Comparison of ENCODE assay signal across 21 cellular contexts in the genomic region with DNA sequence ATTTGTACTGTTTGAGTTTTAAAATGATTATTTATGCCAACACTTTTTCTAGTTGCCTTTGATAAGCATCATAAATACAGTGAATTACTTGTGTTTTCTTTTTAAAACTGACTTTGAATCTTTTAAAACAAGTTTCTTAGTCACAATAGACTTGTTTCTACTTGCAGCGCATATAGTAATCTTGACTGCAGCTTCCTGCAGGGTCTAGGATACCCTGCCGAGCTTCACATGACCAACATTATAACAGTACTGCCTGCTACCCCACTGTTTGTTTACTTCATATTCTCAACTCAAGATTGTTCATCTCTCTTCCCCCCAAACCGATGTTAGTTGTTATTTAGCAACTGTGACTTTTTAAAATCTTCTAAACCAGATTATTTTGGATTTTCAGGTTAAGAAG.
DNase-seq lines count a peak whose midpoint lies in the region; ATAC-seq, FAIRE-seq and TF ChIP-seq lines count a peak whose summit lies in the region.
"Had no signal": no experiment of that assay in that cellular context is flagged by ENCODE, and none has a peak within 500 bp of the region (broad histone marks: within the 10 kb centered on the region; RNA-seq: fewer than 3 reads in every experiment).

No MANE protein-coding gene starts in this region.

- TF ChIP-seq EP300 in H1 (IDR thresholded peaks at IDR 0.05; ENCODE audit: borderline replicate concordance in 1 of 2, low read depth in 2 of 2, low read length in 2 of 2) = no peak

- H3K9me3 ChIP-seq in HUES48 (ENCODE audit: control insufficient read depth, insufficient read depth, low read length) = no peaks in the 10 kb centered on the region
- no peaks in the 10 kb centered on the region for H3K9me3 ChIP-seq in H1 (ENCODE audit: insufficient read depth in 2 of 2, low read depth in 1 of 2, low read length in 1 of 2)
- H3K9me3 ChIP-seq: SK-N-SH had no signal

- no peak overlapping the region for H4K8ac ChIP-seq in H1 (ENCODE audit: extremely low read depth, insufficient read depth, low read length)

- H2BK120ac ChIP-seq in H1 (replicated peaks; ENCODE audit: low read depth, low read length) = no peak overlapping the region

- H4K20me1 ChIP-seq in H1 (replicated peaks in 1 of 2; ENCODE audit: control insufficient read depth in 1 of 2, insufficient read depth in 2 of 2, low read length in 2 of 2) = no peaks in the 10 kb centered on the region

- H3K27ac Mint-ChIP-seq in stimulated activated naive CD8-positive, alpha-beta T cell treated with anti-CD3 and anti-CD28 coated beads, Interleukin-15, amount 100 ng/mL, for 72 hours = no peak overlapping the region
- H3K27ac Mint-ChIP-seq: IgD-negative memory B cell had no signal

- no peaks in the 10 kb centered on the region for H3K36me3 ChIP-seq in HUES48 (ENCODE audit: control insufficient read depth, insufficient read depth, low read length)
- no peaks in the 10 kb centered on the region for H3K36me3 ChIP-seq in H1 (ENCODE audit: control insufficient read depth in 2 of 4, insufficient read depth in 4 of 4, low read length in 3 of 4)

- no peak for ATAC-seq in GM18517 (IDR thresholded peaks at IDR 0.05; ENCODE audit: unreplicated experiment)
- ATAC-seq in stimulated activated naive CD8-positive, alpha-beta T cell treated with anti-CD3 and anti-CD28 coated beads, Interleukin-15, amount 100 ng/mL, for 72 hours = no peak

- no peak overlapping the region for H3K23ac ChIP-seq in H1 (ENCODE audit: insufficient read length)

- no peak overlapping the region for H2BK20ac ChIP-seq in H1 (ENCODE audit: low read length)

- H3K4me2 ChIP-seq in H1 (ENCODE audit: insufficient read depth in 1 of 2, low read depth in 2 of 2, low read length in 2 of 2) = peak overlapping the region; percentile 12 to 32; a peak in 3 of 4 replicates
- H3K4me2 ChIP-seq: KMS-11, SK-N-SH had no signal

- no peak overlapping the region for H2AK5ac ChIP-seq in H1 (ENCODE audit: low read depth, low read length)

- H3K9ac ChIP-seq in HUES48 (ENCODE audit: low read depth, low read length) (peak overlapping the region; percentile 25; the same call in 1 of the 2 replicates), H1 (replicated peaks in 1 of 4; ENCODE audit: extremely low read depth in 1 of 4, low read depth in 3 of 4, low read length in 3 of 4) (no peak overlapping the region)
- H3K9ac ChIP-seq: KMS-11, SK-N-SH had no signal

- H3K18ac ChIP-seq in H1 (ENCODE audit: extremely low read depth, low read length) = no peak overlapping the region; the same call in 1 of the 2 replicates

- H3K4me3 Mint-ChIP-seq in stimulated activated naive CD8-positive, alpha-beta T cell treated with anti-CD3 and anti-CD28 coated beads, Interleukin-15, amount 100 ng/mL, for 72 hours = no peak overlapping the region
- H3K4me3 Mint-ChIP-seq: IgD-negative memory B cell had no signal

- no peaks in the 10 kb centered on the region for H3K9me3 Mint-ChIP-seq in stimulated activated naive CD8-positive, alpha-beta T cell treated with anti-CD3 and anti-CD28 coated beads, Interleukin-15, amount 100 ng/mL, for 72 hours

- POLR2A ChIA-PET in H1 (lab: Charles Lee; ENCODE audit: partially characterized antibody) = interaction anchor here (0.8 kb wide), 1 partner anchor 10 kb away, joined by 3 read pairs; no protein-coding TSS in a partner anchor

- H3K4me1 Mint-ChIP-seq in stimulated activated naive CD8-positive, alpha-beta T cell treated with anti-CD3 and anti-CD28 coated beads, Interleukin-15, amount 100 ng/mL, for 72 hours = no peaks in the 10 kb centered on the region
- H3K4me1 Mint-ChIP-seq: IgD-negative memory B cell had no signal

- no peak overlapping the region for H2BK12ac ChIP-seq in H1 (ENCODE audit: low read depth, low read length)

- 43% methylated on average over 3 of the region's 3 CpGs; no CpG with 5 or more reads in 1 of the 2 experiments for WGBS in H1 (ENCODE audit: extremely low coverage in 1 of 2, insufficient coverage in 1 of 2, insufficient read length in 1 of 2, insufficient replicate concordance in 2 of 2, low coverage in 1 of 2, low lambda C conversion rate in 2 of 2, missing lambda C conversion rate in 1 of 2), 2 experiments

- no peak for TF ChIP-seq RAD21 in H1 (IDR thresholded peaks at IDR 0.05 in 1 of 2, conservative IDR thresholded peaks at IDR 0.05 in 1 of 2; ENCODE audit: low read depth in 2 of 2, low read length in 2 of 2)

- no peak overlapping the region; the same call in 1 of the 2 replicates for H2BK5ac ChIP-seq in H1 (ENCODE audit: low read depth, low read length)

- H3K4me1 ChIP-seq in HUES48 (ENCODE audit: control insufficient read depth, insufficient read depth, low read length) (peaks cover 34% of the 10 kb centered on the region), H1 (replicated peaks in 1 of 4; ENCODE audit: control insufficient read depth in 3 of 4, insufficient read depth in 4 of 4, low read length in 3 of 4) (peaks cover 0 to 18% (median 6%) of the 10 kb centered on the region in 4 experiments; a peak in 4 of 7 replicates)

- no peaks in the 10 kb centered on the region for H3K23me2 ChIP-seq in H1 (ENCODE audit: low read depth, low read length)

- peak overlapping the region; percentile 28; the same call in 1 of the 2 replicates for H3K4me3 ChIP-seq in HUES48 (ENCODE audit: low read depth, low read length)
- H3K4me3 ChIP-seq in H1 (ENCODE audit: extremely low read depth in 1 of 4, insufficient read depth in 2 of 4, low read depth in 3 of 4, low read length in 4 of 4) = no peak overlapping the region

- H2AFZ ChIP-seq in H1 (ENCODE audit: low read length) = no peak overlapping the region

- no peaks in the 10 kb centered on the region for H3K27me3 Mint-ChIP-seq in stimulated activated naive CD8-positive, alpha-beta T cell treated with anti-CD3 and anti-CD28 coated beads, Interleukin-15, amount 100 ng/mL, for 72 hours
- H3K27me3 Mint-ChIP-seq: IgD-negative memory B cell had no signal

- H2BK15ac ChIP-seq in H1 (ENCODE audit: low read length) = no peak overlapping the region

- H3K27me3 ChIP-seq in HUES48 (ENCODE audit: control insufficient read depth, insufficient read depth, low read length) (no peaks in the 10 kb centered on the region), H1 (replicated peaks in 1 of 4; ENCODE audit: control insufficient read depth in 3 of 4, extremely low read depth in 1 of 4, insufficient read depth in 3 of 4, low read length in 3 of 4) (peaks cover 0 to 1% (median 0%) of the 10 kb centered on the region in 4 experiments; a peak in 1 of 7 replicates)

- H3K14ac ChIP-seq in H1 (ENCODE audit: insufficient read length) = no peak overlapping the region

- TF ChIP-seq CTCF in H1 (IDR thresholded peaks at IDR 0.05; ENCODE audit: control extremely low read depth in 1 of 3, insufficient read depth in 1 of 3, low read depth in 1 of 3, low read length in 3 of 3) = no peak

- FAIRE-seq in H1 (lab: Jason Lieb, UNC) = no peak
- FAIRE-seq: HTR-8/SVneo, RCC 7860 had no signal

- H3K27ac ChIP-seq in HUES48 (ENCODE audit: low read depth, low read length) (peak overlapping the region; percentile 63), H1 (ENCODE audit: low read depth, low read length) (no peak overlapping the region)
- H3K27ac ChIP-seq: KMS-11 had no signal

- H3K56ac ChIP-seq in H1 (replicated peaks; ENCODE audit: insufficient read length, low read depth, low read length) = no peak overlapping the region

- H3K79me1 ChIP-seq in H1 (ENCODE audit: low read depth, low read length) = no peaks in the 10 kb centered on the region

- no peaks in the 10 kb centered on the region for H3K79me2 ChIP-seq in H1 (ENCODE audit: control insufficient read depth in 1 of 2, insufficient read depth in 2 of 2, low read length in 2 of 2)

- CTCF ChIA-PET in H1 (lab: Charles Lee; ENCODE audit: partially characterized antibody) = interaction anchor here (0.6 to 1.2 kb wide), 2 partner anchors 11 to 1657 kb away, joined by 3 to 4 read pairs; no protein-coding TSS in a partner anchor

- no peak overlapping the region for H4K5ac ChIP-seq in H1 (ENCODE audit: insufficient read length, low read depth, low read length)

- H4K91ac ChIP-seq in H1 (replicated peaks; ENCODE audit: insufficient read length, low read length) = no peak overlapping the region

- DNase-seq in H1 (ENCODE audit: low read depth in 1 of 2, low spot score in 2 of 2) (no peak), iPS-NIHi11 (ENCODE audit: low spot score) (peak; percentile 7), activated gamma-delta T cell (lab: John Stamatoyannopoulos, UW) (no peak), cerebellar cortex (ENCODE audit: low spot score) (no peak)
- DNase-seq in stimulated activated naive CD8-positive, alpha-beta T cell treated with anti-CD3 and anti-CD28 coated beads, Interleukin-15, amount 100 ng/mL, for 72 hours = no peak
- DNase-seq: Calu3, DND-41, GOT3, MM.1S, NCI-H2029, NCI-H446, NCI-H524 treated with DMSO at 0.1 percent for 48 hours, NCI-H774, SK-N-SH, SW 1271 had no signal

- no peak overlapping the region for H3K4ac ChIP-seq in H1 (replicated peaks; ENCODE audit: insufficient read length, low read depth, low read length)

- TF ChIP-seq POLR2A in H1 (IDR thresholded peaks at IDR 0.05; ENCODE audit: control extremely low read depth in 1 of 2, low read depth in 2 of 2, low read length in 2 of 2) = no peak

TF ChIP-seq in H1, 55 proteins besides CTCF, POLR2A, EP300 and RAD21:
- no peak for TF ChIP-seq NANOG (IDR thresholded peaks at IDR 0.05; ENCODE audit: insufficient read depth, low read depth, low read length, poor library complexity, severe bottlenecking)
- no peak for TF ChIP-seq CEBPB (IDR thresholded peaks at IDR 0.05; ENCODE audit: low read depth, low read length)
- no peak for TF ChIP-seq POLR2AphosphoS5 (IDR thresholded peaks at IDR 0.05; ENCODE audit: low read depth, low read length)
- TF ChIP-seq RNF2 (IDR thresholded peaks at IDR 0.05; ENCODE audit: borderline replicate concordance, low read depth, low read length, missing control alignments, poor library complexity, severe bottlenecking) = no peak
- no peak for TF ChIP-seq BRCA1 (IDR thresholded peaks at IDR 0.05; ENCODE audit: low read depth, low read length)
- no peak for TF ChIP-seq EGR1 (IDR thresholded peaks at IDR 0.05; ENCODE audit: borderline replicate concordance, low read depth, low read length)
- no peak for TF ChIP-seq CTBP2 (IDR thresholded peaks at IDR 0.05; ENCODE audit: borderline replicate concordance, insufficient read depth, insufficient read length, low read length)
- TF ChIP-seq SP2 (IDR thresholded peaks at IDR 0.05; ENCODE audit: low read length) = no peak
- no peak for TF ChIP-seq FOSL1 (IDR thresholded peaks at IDR 0.05; ENCODE audit: insufficient read depth, low read depth, low read length)
- TF ChIP-seq RBBP5 (IDR thresholded peaks at IDR 0.05; ENCODE audit: borderline replicate concordance, low read depth, low read length) = no peak
- no peak for TF ChIP-seq RFX5 (IDR thresholded peaks at IDR 0.05; ENCODE audit: borderline replicate concordance, low read depth, low read length)
- no peak for TF ChIP-seq EZH2 (IDR thresholded peaks at IDR 0.05; ENCODE audit: low read depth, low read length, severe bottlenecking)
- no peak for TF ChIP-seq BACH1 (IDR thresholded peaks at IDR 0.05; ENCODE audit: low read length)
- TF ChIP-seq HDAC2 (IDR thresholded peaks at IDR 0.05; ENCODE audit: borderline replicate concordance in 1 of 2, low read depth in 2 of 2, low read length in 2 of 2) = no peak
- TF ChIP-seq RXRA (IDR thresholded peaks at IDR 0.05; ENCODE audit: insufficient read depth, low read depth, low read length) = no peak
